13 cellular contexts compared by ENCODE assay signal in the genomic region with DNA sequence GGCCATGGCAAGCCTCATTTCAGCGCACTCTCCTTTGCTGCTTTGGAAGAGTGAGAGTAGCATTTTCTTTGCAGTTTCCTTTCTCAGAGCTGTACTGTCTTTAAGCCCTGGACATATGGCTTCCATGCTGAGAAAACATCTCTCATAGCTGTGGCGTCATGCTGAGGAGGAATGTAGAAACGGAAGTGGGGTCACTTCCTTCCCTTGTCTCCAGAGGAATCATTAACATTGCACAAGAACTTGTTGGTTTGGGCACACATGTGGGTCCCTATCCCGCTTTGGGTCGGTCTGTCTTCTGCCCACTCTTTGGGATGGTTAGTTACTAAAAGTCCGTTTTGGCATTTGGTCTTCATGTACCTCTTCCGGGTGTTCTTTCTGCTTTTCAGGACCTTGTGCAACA. TPM values are rescaled to one million over a fixed set of nuclear protein-coding genes. Genes with fewer than 3 reads are reported as not detected.
DNase-seq lines count a peak whose midpoint lies in the region; ATAC-seq and TF ChIP-seq lines count a peak whose summit lies in the region.
"Had no signal": no experiment of that assay in that cellular context is flagged by ENCODE, and none has a peak within 500 bp of the region (broad histone marks: within the 10 kb centered on the region; RNA-seq: fewer than 3 reads in every experiment).

No MANE protein-coding gene starts in this region.

- H3K27ac Mint-ChIP-seq in osteocyte (ENCODE audit: unreplicated experiment) = peak overlapping the region; percentile 70

- H3K4me3 Mint-ChIP-seq in osteocyte (ENCODE audit: unreplicated experiment) = peak overlapping the region; percentile 35

- H3K9me3 Mint-ChIP-seq in osteocyte (ENCODE audit: unreplicated experiment) = no peaks in the 10 kb centered on the region

- no peak overlapping the region for H3K4me3 ChIP-seq in choroid plexus epithelial cell (ENCODE audit: low read depth, low read length)
- H3K4me3 ChIP-seq: K562 had no signal

- H3K4me1 Mint-ChIP-seq in osteocyte (ENCODE audit: unreplicated experiment) = peaks cover 34% of the 10 kb centered on the region

- no peak for TF ChIP-seq CTCF in choroid plexus epithelial cell (conservative IDR thresholded peaks at IDR 0.05; ENCODE audit: low read depth, low read length)
- TF ChIP-seq CTCF in osteocyte (IDR thresholded peaks at IDR 0.05) = no peak
- no peak for TF ChIP-seq CTCF in GM10266 (IDR thresholded peaks at IDR 0.05; ENCODE audit: control insufficient read depth, insufficient read depth, low read depth, missing control alignments)

- H3K36me3 Mint-ChIP-seq in osteocyte (ENCODE audit: unreplicated experiment) = peaks cover 29% of the 10 kb centered on the region

- H3K27me3 Mint-ChIP-seq in osteocyte (ENCODE audit: unreplicated experiment) = no peaks in the 10 kb centered on the region

- DNase-seq in EH (ENCODE audit: low read depth) = peak; percentile 25
- peak; percentile 60 to 87 for DNase-seq in Kasumi-1 (lab: John Stamatoyannopoulos, UW)
- peak; percentile 96 for DNase-seq in choroid plexus epithelial cell (ENCODE audit: low read depth)
- DNase-seq in osteocyte (ENCODE audit: extremely low spot score, unreplicated experiment) = no peak
- no peak for DNase-seq in LoVo (ENCODE audit: low spot score)
- no peak for DNase-seq in GM10266 (ENCODE audit: extremely low spot score)
- no peak for DNase-seq in HEK293T (ENCODE audit: extremely low spot score)
- DNase-seq: activated T-cell treated with anti-CD3 and anti-CD28 coated beads, Interleukin-2, amount 50 U/mL, for 1 hour; NCI-H2227 treated with DMSO at 0.1 percent for 48 hours had no signal

- CTCF ChIA-PET in HEK293T (lab: Yijun Ruan, JAX) = no interaction called here

- POLR2A ChIA-PET in HEK293T (lab: Yijun Ruan, JAX) = no interaction called here

- ATAC-seq in GM19324 (IDR thresholded peaks at IDR 0.05; ENCODE audit: low FRiP score, unreplicated experiment) = no peak
- ATAC-seq: HCT116, K562, Panc1 had no signal

TF ChIP-seq in HEK293T, 16 proteins besides CTCF, POLR2A, EP300 and RAD21:
- TF ChIP-seq TARDBP (IDR thresholded peaks at IDR 0.05) = no peak
- TF ChIP-seq FOXA1 (IDR thresholded peaks at IDR 0.05) = no peak
- TF ChIP-seq FOXK2 (IDR thresholded peaks at IDR 0.05) = no peak
- TF ChIP-seq BHLHE40 (IDR thresholded peaks at IDR 0.05; ENCODE audit: borderline replicate concordance) = no peak
- no peak for TF ChIP-seq CTBP1 (IDR thresholded peaks at IDR 0.05; ENCODE audit: borderline replicate concordance)
- TF ChIP-seq LEF1 (IDR thresholded peaks at IDR 0.05; ENCODE audit: borderline replicate concordance) = no peak
- TF ChIP-seq ARNT (IDR thresholded peaks at IDR 0.05) = no peak
- TF ChIP-seq, protein P1, sequence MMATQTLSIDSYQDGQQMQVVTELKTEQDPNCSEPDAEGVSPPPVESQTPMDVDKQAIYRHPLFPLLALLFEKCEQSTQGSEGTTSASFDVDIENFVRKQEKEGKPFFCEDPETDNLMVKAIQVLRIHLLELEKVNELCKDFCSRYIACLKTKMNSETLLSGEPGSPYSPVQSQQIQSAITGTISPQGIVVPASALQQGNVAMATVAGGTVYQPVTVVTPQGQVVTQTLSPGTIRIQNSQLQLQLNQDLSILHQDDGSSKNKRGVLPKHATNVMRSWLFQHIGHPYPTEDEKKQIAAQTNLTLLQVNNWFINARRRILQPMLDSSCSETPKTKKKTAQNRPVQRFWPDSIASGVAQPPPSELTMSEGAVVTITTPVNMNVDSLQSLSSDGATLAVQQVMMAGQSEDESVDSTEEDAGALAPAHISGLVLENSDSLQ (IDR thresholded peaks at IDR 0.05) = no peak
- no peak for TF ChIP-seq FOXM1 (IDR thresholded peaks at IDR 0.05; ENCODE audit: borderline replicate concordance)
- TF ChIP-seq L3MBTL2 (conservative IDR thresholded peaks at IDR 0.05) = no peak
- TF ChIP-seq SUZ12 (IDR thresholded peaks at IDR 0.05) = no peak

RNA-seq across cellular contexts. Expression of a gene that starts 5.6 kb away (rescaled TPM):
- total RNA-seq in osteocyte = 64.6 and 69.2 TPM in 2 replicates

RNA-seq across cellular contexts. Expression of a gene that starts 33.4 kb away (rescaled TPM):
- 19.8 and 24.0 TPM in 2 replicates for total RNA-seq in osteocyte

RNA-seq across cellular contexts. Expression of a gene that starts 51.3 kb away (rescaled TPM):
- 204 and 217 TPM in 2 replicates for total RNA-seq in osteocyte

RNA-seq across cellular contexts. Expression of a gene that starts 59.6 kb away (rescaled TPM):
- 45.1 and 46.9 TPM in 2 replicates for total RNA-seq in osteocyte

Comparison
In these comparisons a context has a peak if more than half of its experiments do, and no peak if none do; other contexts are left out.
1. DNase-seq: peak in EH (single experiment), Kasumi-1 (2 of 2) and choroid plexus epithelial cell (single experiment); none in osteocyte (single experiment), LoVo (single experiment), GM10266 (single experiment) and HEK293T (single experiment).